Comparison of ENCODE assay signal across 2 cellular contexts in the genomic region with DNA sequence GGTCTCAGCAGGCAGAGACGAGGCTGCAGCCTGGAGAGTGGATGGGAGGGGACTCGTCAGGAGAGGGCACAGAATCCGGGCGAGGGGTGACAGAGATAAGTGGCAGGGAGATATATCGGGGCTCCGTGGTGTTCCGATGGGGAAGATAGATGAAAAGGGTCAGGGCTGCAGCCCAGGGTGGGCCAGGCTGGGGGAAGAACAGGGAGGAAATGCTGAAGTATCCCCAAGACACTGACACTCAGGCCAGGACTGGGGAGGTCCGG.
TF ChIP-seq lines count a peak whose summit lies in the region.

No MANE protein-coding gene starts in this region.

TF ChIP-seq in HCT116, 20 proteins besides CTCF, POLR2A, EP300 and RAD21:
- TF ChIP-seq, protein P1, sequence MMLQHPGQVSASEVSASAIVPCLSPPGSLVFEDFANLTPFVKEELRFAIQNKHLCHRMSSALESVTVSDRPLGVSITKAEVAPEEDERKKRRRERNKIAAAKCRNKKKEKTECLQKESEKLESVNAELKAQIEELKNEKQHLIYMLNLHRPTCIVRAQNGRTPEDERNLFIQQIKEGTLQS (IDR thresholded peaks at IDR 0.05): no peak
- no peak for TF ChIP-seq ZNF274 (IDR thresholded peaks at IDR 0.05; ENCODE audit: low read depth, low read length)
- TF ChIP-seq FOSL1 (IDR thresholded peaks at IDR 0.05; ENCODE audit: low read depth): no peak
- no peak for TF ChIP-seq EZH2phosphoT487 (IDR thresholded peaks at IDR 0.05; ENCODE audit: borderline replicate concordance)
- TF ChIP-seq EZH2 (IDR thresholded peaks at IDR 0.05): no peak
- TF ChIP-seq, protein P2, sequence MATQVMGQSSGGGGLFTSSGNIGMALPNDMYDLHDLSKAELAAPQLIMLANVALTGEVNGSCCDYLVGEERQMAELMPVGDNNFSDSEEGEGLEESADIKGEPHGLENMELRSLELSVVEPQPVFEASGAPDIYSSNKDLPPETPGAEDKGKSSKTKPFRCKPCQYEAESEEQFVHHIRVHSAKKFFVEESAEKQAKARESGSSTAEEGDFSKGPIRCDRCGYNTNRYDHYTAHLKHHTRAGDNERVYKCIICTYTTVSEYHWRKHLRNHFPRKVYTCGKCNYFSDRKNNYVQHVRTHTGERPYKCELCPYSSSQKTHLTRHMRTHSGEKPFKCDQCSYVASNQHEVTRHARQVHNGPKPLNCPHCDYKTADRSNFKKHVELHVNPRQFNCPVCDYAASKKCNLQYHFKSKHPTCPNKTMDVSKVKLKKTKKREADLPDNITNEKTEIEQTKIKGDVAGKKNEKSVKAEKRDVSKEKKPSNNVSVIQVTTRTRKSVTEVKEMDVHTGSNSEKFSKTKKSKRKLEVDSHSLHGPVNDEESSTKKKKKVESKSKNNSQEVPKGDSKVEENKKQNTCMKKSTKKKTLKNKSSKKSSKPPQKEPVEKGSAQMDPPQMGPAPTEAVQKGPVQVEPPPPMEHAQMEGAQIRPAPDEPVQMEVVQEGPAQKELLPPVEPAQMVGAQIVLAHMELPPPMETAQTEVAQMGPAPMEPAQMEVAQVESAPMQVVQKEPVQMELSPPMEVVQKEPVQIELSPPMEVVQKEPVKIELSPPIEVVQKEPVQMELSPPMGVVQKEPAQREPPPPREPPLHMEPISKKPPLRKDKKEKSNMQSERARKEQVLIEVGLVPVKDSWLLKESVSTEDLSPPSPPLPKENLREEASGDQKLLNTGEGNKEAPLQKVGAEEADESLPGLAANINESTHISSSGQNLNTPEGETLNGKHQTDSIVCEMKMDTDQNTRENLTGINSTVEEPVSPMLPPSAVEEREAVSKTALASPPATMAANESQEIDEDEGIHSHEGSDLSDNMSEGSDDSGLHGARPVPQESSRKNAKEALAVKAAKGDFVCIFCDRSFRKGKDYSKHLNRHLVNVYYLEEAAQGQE (IDR thresholded peaks at IDR 0.05; ENCODE audit: low read depth): no peak
- TF ChIP-seq SIN3A (IDR thresholded peaks at IDR 0.05; ENCODE audit: low read depth): no peak
- TF ChIP-seq EGR1 (IDR thresholded peaks at IDR 0.05; ENCODE audit: low read depth): no peak
- no peak for TF ChIP-seq JUND (IDR thresholded peaks at IDR 0.05)
- no peak for TF ChIP-seq POLR2AphosphoS5 (IDR thresholded peaks at IDR 0.05; ENCODE audit: low read depth, low read length)
- TF ChIP-seq YY1 (IDR thresholded peaks at IDR 0.05; ENCODE audit: extremely low read depth, insufficient replicate concordance, low read depth, low read length): no peak
- TF ChIP-seq CEBPB (IDR thresholded peaks at IDR 0.05; ENCODE audit: low read depth): no peak
- no peak for TF ChIP-seq TCF7L2 (IDR thresholded peaks at IDR 0.05; ENCODE audit: borderline replicate concordance, extremely low read depth, insufficient read depth, insufficient read length)
- TF ChIP-seq ZFX (IDR thresholded peaks at IDR 0.05): no peak
- no peak for TF ChIP-seq SRF (IDR thresholded peaks at IDR 0.05; ENCODE audit: low read depth)
- TF ChIP-seq SP1 (IDR thresholded peaks at IDR 0.05; ENCODE audit: low read depth): no peak

TF ChIP-seq in HEK293T, 16 proteins besides CTCF, POLR2A, EP300 and RAD21:
- TF ChIP-seq FOXA1 (IDR thresholded peaks at IDR 0.05): no peak
- TF ChIP-seq BHLHE40 (IDR thresholded peaks at IDR 0.05; ENCODE audit: borderline replicate concordance): no peak
- no peak for TF ChIP-seq L3MBTL2 (conservative IDR thresholded peaks at IDR 0.05)
- TF ChIP-seq LEF1 (IDR thresholded peaks at IDR 0.05; ENCODE audit: borderline replicate concordance): no peak
- no peak for TF ChIP-seq NFRKB (IDR thresholded peaks at IDR 0.05)
- no peak for TF ChIP-seq ARNT (IDR thresholded peaks at IDR 0.05)
- no peak for TF ChIP-seq ELF4 (IDR thresholded peaks at IDR 0.05)
- TF ChIP-seq HDGF (IDR thresholded peaks at IDR 0.05; ENCODE audit: borderline replicate concordance): no peak
- no peak for TF ChIP-seq FOXM1 (IDR thresholded peaks at IDR 0.05; ENCODE audit: borderline replicate concordance)
- TF ChIP-seq, protein P3, sequence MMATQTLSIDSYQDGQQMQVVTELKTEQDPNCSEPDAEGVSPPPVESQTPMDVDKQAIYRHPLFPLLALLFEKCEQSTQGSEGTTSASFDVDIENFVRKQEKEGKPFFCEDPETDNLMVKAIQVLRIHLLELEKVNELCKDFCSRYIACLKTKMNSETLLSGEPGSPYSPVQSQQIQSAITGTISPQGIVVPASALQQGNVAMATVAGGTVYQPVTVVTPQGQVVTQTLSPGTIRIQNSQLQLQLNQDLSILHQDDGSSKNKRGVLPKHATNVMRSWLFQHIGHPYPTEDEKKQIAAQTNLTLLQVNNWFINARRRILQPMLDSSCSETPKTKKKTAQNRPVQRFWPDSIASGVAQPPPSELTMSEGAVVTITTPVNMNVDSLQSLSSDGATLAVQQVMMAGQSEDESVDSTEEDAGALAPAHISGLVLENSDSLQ (IDR thresholded peaks at IDR 0.05): no peak
- TF ChIP-seq SP1 (IDR thresholded peaks at IDR 0.05): no peak
- no peak for TF ChIP-seq CTBP1 (IDR thresholded peaks at IDR 0.05; ENCODE audit: borderline replicate concordance)
- no peak for TF ChIP-seq FOXK2 (IDR thresholded peaks at IDR 0.05)
